16 cellular contexts compared by ENCODE assay signal in genomic region chr10:12919574-12919973, GRCh38.
A peak's percentile ranks its signal among the peaks of the same experiment; 100 is the strongest.
DNase-seq lines count a peak whose midpoint lies in the region; ATAC-seq and TF ChIP-seq lines count a peak whose summit lies in the region.
"Had no signal": no experiment of that assay in that cellular context is flagged by ENCODE, and none has a peak within 500 bp of the region (broad histone marks: within the 10 kb centered on the region; RNA-seq: fewer than 3 reads in every experiment).

No MANE protein-coding gene starts in this region.

- peaks cover 0 to 53% (median 22%) of the 10 kb centered on the region in 4 donors for H3K4me1 ChIP-seq in tibial artery
- H3K4me1 ChIP-seq: BE2C, Caco-2, HAP-1 had no signal

- no peak for TF ChIP-seq CTCF in chondrocyte (IDR thresholded peaks at IDR 0.05)
- no peak for TF ChIP-seq CTCF in tibial artery (IDR thresholded peaks at IDR 0.05)

- H3K4me3 Mint-ChIP-seq in chondrocyte (ENCODE audit: unreplicated experiment) = peak overlapping the region; percentile 6
- H3K4me3 Mint-ChIP-seq: CD4-positive, CD25-positive, alpha-beta regulatory T cell; CD8-positive, alpha-beta memory T cell had no signal

- intact Hi-C loops in tibial artery (cut with DNase I; ENCODE audit: low total_unique reads) = no loop called here

- no peak for ATAC-seq in HG03135 (IDR thresholded peaks at IDR 0.05; ENCODE audit: unreplicated experiment)

- H3K27ac ChIP-seq in tibial artery = peak overlapping the region; percentile 21 to 69
- H3K27ac ChIP-seq: GM23248, HL-60 had no signal

- H3K4me1 Mint-ChIP-seq in chondrocyte (ENCODE audit: low read depth) = peaks cover 48% of the 10 kb centered on the region
- H3K4me1 Mint-ChIP-seq: CD4-positive, CD25-positive, alpha-beta regulatory T cell; CD8-positive, alpha-beta memory T cell had no signal

- no peaks in the 10 kb centered on the region for H3K36me3 ChIP-seq in MG63
- H3K36me3 ChIP-seq in tibial artery = no peaks in the 10 kb centered on the region
- H3K36me3 ChIP-seq: BE2C, HAP-1 had no signal

- peak overlapping the region; percentile 94 for H3K27ac Mint-ChIP-seq in chondrocyte (ENCODE audit: unreplicated experiment)
- H3K27ac Mint-ChIP-seq: CD4-positive, CD25-positive, alpha-beta regulatory T cell; CD8-positive, alpha-beta memory T cell had no signal

- no peaks in the 10 kb centered on the region for H3K27me3 ChIP-seq in MG63
- H3K27me3 ChIP-seq in tibial artery = no peaks in the 10 kb centered on the region
- H3K27me3 ChIP-seq: BE2C had no signal

- H3K36me3 Mint-ChIP-seq in chondrocyte (ENCODE audit: low read depth) = no peaks in the 10 kb centered on the region
- H3K36me3 Mint-ChIP-seq: CD4-positive, CD25-positive, alpha-beta regulatory T cell; CD8-positive, alpha-beta memory T cell had no signal

- no peaks in the 10 kb centered on the region for H3K27me3 Mint-ChIP-seq in chondrocyte (ENCODE audit: low read depth)

- H3K4me3 ChIP-seq in MG63 (no peak overlapping the region), tibial artery (no peak overlapping the region)
- H3K4me3 ChIP-seq: GM23248, HAP-1 had no signal

- DNase-seq in MG63 = peak; percentile 82
- DNase-seq in chondrocyte (ENCODE audit: low spot score) = no peak
- peak; percentile 27 for DNase-seq in putamen (ENCODE audit: low spot score)
- no peak for DNase-seq in tibial artery
- no peak for DNase-seq in COLO668 (lab: John Stamatoyannopoulos, UW; ENCODE audit: unreplicated experiment)
- no peak for DNase-seq in dermis blood vessel endothelial cell
- DNase-seq: ACHN; BE2C; C1 segment of cervical spinal cord; Caco-2; CD4-positive, CD25-positive, alpha-beta regulatory T cell; CD8-positive, alpha-beta memory T cell; GM23248 had no signal

- H3K9me3 ChIP-seq in MG63 (no peaks in the 10 kb centered on the region), tibial artery (no peaks in the 10 kb centered on the region)
- H3K9me3 ChIP-seq: BE2C, HAP-1 had no signal

- H3K9me3 Mint-ChIP-seq in chondrocyte (ENCODE audit: low read depth) = no peaks in the 10 kb centered on the region
- H3K9me3 Mint-ChIP-seq: CD8-positive, alpha-beta memory T cell had no signal

Comparison
In these comparisons a context has a peak if more than half of its experiments do, and no peak if none do; other contexts are left out.
1. DNase-seq: peak in MG63 (single experiment) and putamen (single experiment); none in chondrocyte (single experiment), tibial artery (0 of 2), COLO668 (single experiment) and dermis blood vessel endothelial cell (single experiment).